In genomic region chr17:18179221-18179620, GRCh38 we compare ENCODE assay signal across 20 cellular contexts. TPM values are rescaled to one million over a fixed set of nuclear protein-coding genes. Genes with fewer than 3 reads are reported as not detected.
DNase-seq lines count a peak whose midpoint lies in the region; ATAC-seq and TF ChIP-seq lines count a peak whose summit lies in the region.
"Had no signal": no experiment of that assay in that cellular context is flagged by ENCODE, and none has a peak within 500 bp of the region (broad histone marks: within the 10 kb centered on the region; RNA-seq: fewer than 3 reads in every experiment).

No MANE protein-coding gene starts in this region.

- no peak overlapping the region for H2AK9ac ChIP-seq in IMR-90 (replicated peaks; ENCODE audit: low read depth, low read length, poor library complexity)

- H2BK120ac ChIP-seq in IMR-90 (ENCODE audit: low read depth, low read length) = no peak overlapping the region

- H3K18ac ChIP-seq in IMR-90 (ENCODE audit: low read depth, low read length) = peak overlapping the region; percentile 25; the same call in 1 of the 2 replicates

- no peak overlapping the region for H3K27ac ChIP-seq in IMR-90 (ENCODE audit: insufficient read depth, low read length)
- no peak overlapping the region for H3K27ac ChIP-seq in heart right ventricle
- H3K27ac ChIP-seq: C4-2B, RWPE1 had no signal

- CTCF ChIA-PET in IMR-90 (lab: Yijun Ruan, JAX) = no interaction called here

- H3K27me3 ChIP-seq in IMR-90 (ENCODE audit: control insufficient read depth, insufficient read depth, low read length) (no peaks in the 10 kb centered on the region), heart right ventricle (no peaks in the 10 kb centered on the region)
- H3K27me3 ChIP-seq: MG63 had no signal

- H3K36me3 Mint-ChIP-seq in activated T-cell treated with anti-CD3 and anti-CD28 coated beads, Interleukin-2, amount 50 U/mL, for 72 hours (ENCODE audit: insufficient read depth in 2 of 2) = peaks cover 0 to 2% of the 10 kb centered on the region in 2 donors
- peaks cover 3% of the 10 kb centered on the region for H3K36me3 Mint-ChIP-seq in activated naive CD8-positive, alpha-beta T cell treated with anti-CD3 and anti-CD28 coated beads, Interleukin-2, amount 50 U/mL, for 24 hours (ENCODE audit: low read depth)
- H3K36me3 Mint-ChIP-seq in progenitor cell of endocrine pancreas (ENCODE audit: insufficient read depth) = no peaks in the 10 kb centered on the region

- peaks cover 2% of the 10 kb centered on the region for H4K20me1 ChIP-seq in IMR-90 (ENCODE audit: insufficient read depth, low read length)

- no peak for TF ChIP-seq RAD21 in IMR-90 (IDR thresholded peaks at IDR 0.05; ENCODE audit: low read length)

- no peak for TF ChIP-seq POLR2A in IMR-90 (IDR thresholded peaks at IDR 0.05; ENCODE audit: low read depth, low read length)

- no peak overlapping the region for H2AFZ ChIP-seq in IMR-90 (replicated peaks; ENCODE audit: low read length, poor library complexity)

- dilution Hi-C loops in IMR-90 (cut with HindIII; ENCODE audit: low sequenced_read_pairs, unreplicated experiment) = no loop called here

- H2BK5ac ChIP-seq in IMR-90 (ENCODE audit: low read depth, low read length, poor library complexity, severe bottlenecking) = no peak overlapping the region

- ATAC-seq in activated T-cell treated with anti-CD3 and anti-CD28 coated beads, Interleukin-2, amount 50 U/mL, for 72 hours (replicated peaks in 1 of 2) = no peak
- no peak for ATAC-seq in IMR-90 (ENCODE audit: low read depth)
- no peak for ATAC-seq in activated naive CD8-positive, alpha-beta T cell treated with anti-CD3 and anti-CD28 coated beads, Interleukin-2, amount 50 U/mL, for 24 hours
- ATAC-seq in HG02852 (IDR thresholded peaks at IDR 0.05; ENCODE audit: unreplicated experiment) = no peak
- ATAC-seq in heart right ventricle = no peak
- ATAC-seq: PC-3 had no signal

- H3K9me3 ChIP-seq in IMR-90 (ENCODE audit: control insufficient read depth, insufficient read depth, low read length) (no peaks in the 10 kb centered on the region), heart right ventricle (no peaks in the 10 kb centered on the region)
- H3K9me3 ChIP-seq: MG63 had no signal

- no peak for DNase-seq in activated T-cell treated with anti-CD3 and anti-CD28 coated beads, Interleukin-2, amount 50 U/mL, for 72 hours
- DNase-seq in activated T-cell treated with anti-CD3 and anti-CD28 coated beads, Interleukin-2, amount 50 U/mL, for 48 hours = no peak
- DNase-seq in IMR-90 = no peak
- DNase-seq in activated naive CD8-positive, alpha-beta T cell treated with anti-CD3 and anti-CD28 coated beads, Interleukin-2, amount 50 U/mL, for 24 hours = no peak
- no peak for DNase-seq in progenitor cell of endocrine pancreas (ENCODE audit: low spot score, unreplicated experiment)
- no peak for DNase-seq in SW 1271 (lab: John Stamatoyannopoulos, UW)
- DNase-seq in heart right ventricle = no peak
- DNase-seq: GF-D8, GOT3, HFFc6, Karpas-422, MG63, NCI-H1092, NCI-H2081 treated with DMSO at 0.1 percent for 48 hours, NCI-H510A, NCI-H82, PC-3 had no signal

- H3K27me3 Mint-ChIP-seq in activated T-cell treated with anti-CD3 and anti-CD28 coated beads, Interleukin-2, amount 50 U/mL, for 72 hours (ENCODE audit: low read depth) = no peaks in the 10 kb centered on the region
- peaks cover 3% of the 10 kb centered on the region for H3K27me3 Mint-ChIP-seq in activated naive CD8-positive, alpha-beta T cell treated with anti-CD3 and anti-CD28 coated beads, Interleukin-2, amount 50 U/mL, for 24 hours
- H3K27me3 Mint-ChIP-seq in progenitor cell of endocrine pancreas = no peaks in the 10 kb centered on the region

- H2AK5ac ChIP-seq in IMR-90 (ENCODE audit: low read depth, low read length) = no peak overlapping the region; the same call in 1 of the 2 replicates

- BruUV-seq in IMR-90 (replicated peaks; lab: Mats Ljungman, UMichigan) = no TSS peak

- POLR2A ChIA-PET in IMR-90 (lab: Charles Lee; ENCODE audit: unreplicated experiment) = no interaction called here

- intact Hi-C loops in IMR-90 (cut with micrococcal nuclease) (no loop called here), heart right ventricle (cut with DNase I) (no loop called here)

- H3K4me1 ChIP-seq in IMR-90 (ENCODE audit: control insufficient read depth, insufficient read depth, low read length) (peaks cover 12% of the 10 kb centered on the region), heart right ventricle (peaks cover 3 to 16% (median 12%) of the 10 kb centered on the region in 9 donors)

- H3K79me1 ChIP-seq in IMR-90 (ENCODE audit: low read depth in 1 of 2, low read length in 2 of 2) = peaks cover 7% of the 10 kb centered on the region in 2 experiments; a peak in 3 of 4 replicates

- peaks cover 13% of the 10 kb centered on the region for H3K9me1 ChIP-seq in IMR-90 (ENCODE audit: insufficient read depth, low read length)

- in situ Hi-C loops in IMR-90 (cut with MboI; ENCODE audit: low sequenced_read_pairs) = no loop called here

- H2BK15ac ChIP-seq in IMR-90 (ENCODE audit: low read depth, low read length) = no peak overlapping the region

- H3K4me2 ChIP-seq in IMR-90 (ENCODE audit: low read depth, low read length) = no peak overlapping the region

- no peak overlapping the region for H4K5ac ChIP-seq in IMR-90 (ENCODE audit: low read depth, low read length)

- H3K27ac Mint-ChIP-seq in activated T-cell treated with anti-CD3 and anti-CD28 coated beads, Interleukin-2, amount 50 U/mL, for 72 hours = peak overlapping the region; percentile 61
- peak overlapping the region; percentile 5 for H3K27ac Mint-ChIP-seq in activated naive CD8-positive, alpha-beta T cell treated with anti-CD3 and anti-CD28 coated beads, Interleukin-2, amount 50 U/mL, for 24 hours
- H3K27ac Mint-ChIP-seq in progenitor cell of endocrine pancreas = peak overlapping the region; percentile 83
- H3K27ac Mint-ChIP-seq: HFFc6 had no signal

- TF ChIP-seq CTCF in IMR-90 (conservative IDR thresholded peaks at IDR 0.05; ENCODE audit: low read depth, low read length) = no peak
- TF ChIP-seq CTCF in progenitor cell of endocrine pancreas (IDR thresholded peaks at IDR 0.05; ENCODE audit: unreplicated experiment) = no peak
- TF ChIP-seq CTCF in heart right ventricle (IDR thresholded peaks at IDR 0.05) = no peak

- H3K4me1 Mint-ChIP-seq in activated T-cell treated with anti-CD3 and anti-CD28 coated beads, Interleukin-2, amount 50 U/mL, for 72 hours (ENCODE audit: low read depth) = peaks cover 32% of the 10 kb centered on the region
- H3K4me1 Mint-ChIP-seq in activated naive CD8-positive, alpha-beta T cell treated with anti-CD3 and anti-CD28 coated beads, Interleukin-2, amount 50 U/mL, for 24 hours = peaks cover 31% of the 10 kb centered on the region
- H3K4me1 Mint-ChIP-seq in progenitor cell of endocrine pancreas (ENCODE audit: low read depth) = peaks cover 16% of the 10 kb centered on the region

- H3K9ac ChIP-seq in IMR-90 (ENCODE audit: low read depth, low read length) = no peak overlapping the region

- H4K8ac ChIP-seq in IMR-90 (ENCODE audit: low read depth in 2 of 2, low read length in 2 of 2) = peak overlapping the region in 1 of 2 experiments; percentile 35; a peak in 1 of 4 replicates

- H3K4ac ChIP-seq in IMR-90 (ENCODE audit: low read depth, low read length) = no peak overlapping the region

- H3K23ac ChIP-seq in IMR-90 (ENCODE audit: low read depth, low read length) = no peak overlapping the region

- no peak overlapping the region for H2BK20ac ChIP-seq in IMR-90 (ENCODE audit: low read depth, low read length)

- no peaks in the 10 kb centered on the region for H3K9me3 Mint-ChIP-seq in activated T-cell treated with anti-CD3 and anti-CD28 coated beads, Interleukin-2, amount 50 U/mL, for 72 hours
- no peaks in the 10 kb centered on the region for H3K9me3 Mint-ChIP-seq in activated naive CD8-positive, alpha-beta T cell treated with anti-CD3 and anti-CD28 coated beads, Interleukin-2, amount 50 U/mL, for 24 hours
- no peaks in the 10 kb centered on the region for H3K9me3 Mint-ChIP-seq in progenitor cell of endocrine pancreas (ENCODE audit: low read depth)
- H3K9me3 Mint-ChIP-seq: HFFc6 had no signal

- H3K4me3 Mint-ChIP-seq in activated T-cell treated with anti-CD3 and anti-CD28 coated beads, Interleukin-2, amount 50 U/mL, for 72 hours = no peak overlapping the region
- H3K4me3 Mint-ChIP-seq in activated naive CD8-positive, alpha-beta T cell treated with anti-CD3 and anti-CD28 coated beads, Interleukin-2, amount 50 U/mL, for 24 hours = no peak overlapping the region
- peak overlapping the region; percentile 31 for H3K4me3 Mint-ChIP-seq in progenitor cell of endocrine pancreas (ENCODE audit: low read depth)
- H3K4me3 Mint-ChIP-seq: HFFc6 had no signal

- H4K91ac ChIP-seq in IMR-90 (ENCODE audit: insufficient read depth, low read depth, low read length) = no peak overlapping the region

- no CpG with 5 or more reads among the region's 1 CpG for WGBS in IMR-90 (ENCODE audit: extremely low coverage in 2 of 2, insufficient read length in 1 of 2), 2 experiments
- WGBS in heart right ventricle, 2 donors = 91 to 97% methylated on average over 1 of the region's 1 CpG

- H3K36me3 ChIP-seq in IMR-90 (ENCODE audit: control insufficient read depth, insufficient read depth, low read length) = no peaks in the 10 kb centered on the region
- H3K36me3 ChIP-seq in heart right ventricle = no peaks in the 10 kb centered on the region
- H3K36me3 ChIP-seq: MG63 had no signal

- H3K4me3 ChIP-seq in IMR-90 (ENCODE audit: insufficient read depth, low read depth, low read length) = no peak overlapping the region
- no peak overlapping the region for H3K4me3 ChIP-seq in heart right ventricle
- H3K4me3 ChIP-seq: MG63 had no signal

- no peak overlapping the region for H3K56ac ChIP-seq in IMR-90 (ENCODE audit: extremely low read depth, insufficient read depth, low read length)

- 0 out of 2 replicates have a peak overlapping the region, but pooled peaks have one; percentile 21 for H3K14ac ChIP-seq in IMR-90 (replicated peaks; ENCODE audit: low read depth, low read length)

RNA-seq across cellular contexts. Expression of gene ALKBH5, which starts 4.4 kb away (rescaled TPM):
- total RNA-seq in activated T-cell treated with anti-CD3 and anti-CD28 coated beads, Interleukin-2, amount 50 U/mL, for 72 hours = 100 to 1,000 TPM; 125 to 133 TPM
- total RNA-seq in IMR-90 (2012; rRNA removed) (79.6 and 86.1 TPM in 2 replicates), progenitor cell of endocrine pancreas (78.1 and 78.4 TPM in 2 replicates), heart right ventricle (100 to 1,000 TPM; 163 to 208 (median 194) TPM)
- polyA plus RNA-seq in IMR-90 (2012; rRNA removed) (54.6 and 57.6 TPM in 2 replicates), heart right ventricle (10 to 100 TPM; 72.6 to 80.3 TPM)
- polyA plus RNA-seq in IMR-90 (2012; cell fraction: cytosol; rRNA removed) = 48.0 and 70.0 TPM in 2 replicates
- 28.3 and 30.6 TPM in 2 replicates for polyA plus RNA-seq in IMR-90 (2012; cell fraction: nucleus; rRNA removed; ENCODE audit: low replicate concordance)

RNA-seq across cellular contexts. Expression of gene LLGL1, which starts 46.2 kb away (rescaled TPM):
- total RNA-seq in activated T-cell treated with anti-CD3 and anti-CD28 coated beads, Interleukin-2, amount 50 U/mL, for 72 hours = 10 to 100 TPM; 18.5 to 18.6 TPM
- total RNA-seq in IMR-90 (2012; rRNA removed) (34.2 and 40.1 TPM in 2 replicates), progenitor cell of endocrine pancreas (75.8 and 76.7 TPM in 2 replicates), heart right ventricle (10 to 100 TPM in 1 of 10 donors, 1 to 10 TPM in 9; 7.2 to 12.4 (median 9.1) TPM)
- polyA plus RNA-seq in IMR-90 (2012; rRNA removed) (52.9 and 57.9 TPM in 2 replicates), heart right ventricle (1 to 10 TPM; 5.8 to 5.9 TPM)
- polyA plus RNA-seq in IMR-90 (2012; cell fraction: cytosol; rRNA removed) = 29.8 and 72.4 TPM in 2 replicates
- 53.9 and 145 TPM in 2 replicates for polyA plus RNA-seq in IMR-90 (2012; cell fraction: nucleus; rRNA removed; ENCODE audit: low replicate concordance)

Comparison
In these comparisons a context has a peak if more than half of its experiments do, and no peak if none do; other contexts are left out.
1. H3K27ac Mint-ChIP-seq: peak in every context shown above with its lines; median percentile 83 in progenitor cell of endocrine pancreas; 61 in activated T-cell treated with anti-CD3 and anti-CD28 coated beads, Interleukin-2, amount 50 U/mL, for 72 hours; 5 in activated naive CD8-positive, alpha-beta T cell treated with anti-CD3 and anti-CD28 coated beads, Interleukin-2, amount 50 U/mL, for 24 hours.